ENCODE assay signal across 8 cellular contexts in genomic region chr13:46553886-46554855, GRCh38. TPM values are rescaled to one million over a fixed set of nuclear protein-coding genes. Genes with fewer than 3 reads are reported as not detected.
DNase-seq lines count a peak whose midpoint lies in the region; ATAC-seq, FAIRE-seq and TF ChIP-seq lines count a peak whose summit lies in the region.

No MANE protein-coding gene starts in this region.

- peak; percentile 74 for FAIRE-seq in keratinocyte (lab: Jason Lieb, UNC)

- peaks cover 13% of the 10 kb centered on the region for H3K27me3 Mint-ChIP-seq in WTC11 (ENCODE audit: low read depth)

- dilution Hi-C loops in keratinocyte (cut with MboI; ENCODE audit: extremely low pct_ligation_motif_present, low sequenced_read_pairs): no loop called here

- H4K20me1 ChIP-seq in keratinocyte (ENCODE audit: control insufficient read depth, extremely low read depth, insufficient read depth, low read length): peaks cover 11% of the 10 kb centered on the region

- H3K4me1 ChIP-seq in keratinocyte (ENCODE audit: control insufficient read depth, extremely low read depth, insufficient read depth, low read length): peaks cover 31% of the 10 kb centered on the region

- DNase-seq in GM12864 (ENCODE audit: low read depth) (no peak), NCI-H1105 treated with DMSO at 0.1 percent for 48 hours (lab: John Stamatoyannopoulos, UW) (peak; percentile 30), WTC11 (ENCODE audit: low spot score) (peak; percentile 48), cardiac fibroblast (ENCODE audit: low read depth in 2 of 2) (peak; percentile 87 to 88), keratinocyte (ENCODE audit: low read depth, low spot score) (peak; percentile 69), NCI-H2196 treated with DMSO at 0.1 percent for 48 hours (lab: John Stamatoyannopoulos, UW; ENCODE audit: unreplicated experiment) (no peak)
- DNase-seq in stimulated activated CD4-positive, alpha-beta T cell treated with anti-CD3 and anti-CD28 coated beads, Interleukin-12 subunit alpha, Interleukin-12 subunit beta, amount 100 ng/mL, for 4 hours: peak; percentile 65

- peaks cover 2% of the 10 kb centered on the region for H3K9me1 ChIP-seq in keratinocyte (ENCODE audit: control insufficient read depth, extremely low read depth, insufficient read depth, low read length)

- H3K4me1 Mint-ChIP-seq in WTC11: peaks cover 19% of the 10 kb centered on the region

- H3K4me3 ChIP-seq in GM12864 (ENCODE audit: low read depth, low read length) (peak overlapping the region; percentile 78), cardiac fibroblast (replicated peaks in 1 of 2; ENCODE audit: low read depth in 2 of 2, low read length in 2 of 2) (peak overlapping the region; percentile 90 to 97), keratinocyte (ENCODE audit: control insufficient read depth in 2 of 3, extremely low read depth in 1 of 3, insufficient read depth in 2 of 3, low read depth in 1 of 3, low read length in 3 of 3) (peak overlapping the region; percentile 79 to 99 (median 93))

- H3K9me3 Mint-ChIP-seq in WTC11: no peaks in the 10 kb centered on the region

- TF ChIP-seq CTCF in GM12864 (IDR thresholded peaks at IDR 0.05; ENCODE audit: low read depth, low read length, missing control alignments) (peak; percentile 38), WTC11 (IDR thresholded peaks at IDR 0.05) (no peak), cardiac fibroblast (IDR thresholded peaks at IDR 0.05; ENCODE audit: low read depth, low read length) (peak; percentile 9), keratinocyte (optimal IDR thresholded peaks at IDR 0.05 in 1 of 3, IDR thresholded peaks at IDR 0.05 in 1 of 3, conservative IDR thresholded peaks at IDR 0.05 in 1 of 3; ENCODE audit: extremely low read depth in 1 of 3, insufficient read depth in 2 of 3, low read length in 3 of 3) (peak in 2 of 3 experiments; percentile 5 to 18)

- CTCF ChIA-PET in WTC11 (lab: Charles Lee): interaction anchor here (0.8 to 1.2 kb wide), 2 partner anchors 76 to 113 kb away, joined by 3 read pairs; no protein-coding TSS in a partner anchor

- peak overlapping the region; percentile 93 for H3K9ac ChIP-seq in keratinocyte (ENCODE audit: control insufficient read depth, extremely low read depth, insufficient read depth, low read length)

- peak overlapping the region; percentile 92 for H3K27ac ChIP-seq in keratinocyte (ENCODE audit: control insufficient read depth, insufficient read depth, low read length)

- H3K36me3 ChIP-seq in keratinocyte (ENCODE audit: control insufficient read depth in 2 of 2, extremely low read depth in 1 of 2, insufficient read depth in 2 of 2, low read length in 2 of 2): no peaks in the 10 kb centered on the region

- POLR2A ChIA-PET in WTC11 (lab: Charles Lee): interaction anchor here (0.6 kb wide), 1 partner anchor 208 kb away, joined by 3 read pairs; no protein-coding TSS in a partner anchor

- H3K9me3 ChIP-seq in keratinocyte (ENCODE audit: control insufficient read depth, low read depth, low read length): no peaks in the 10 kb centered on the region

- no peaks in the 10 kb centered on the region for H3K27me3 ChIP-seq in keratinocyte (ENCODE audit: control insufficient read depth, extremely low read depth, insufficient read depth, low read length)

- H3K79me2 ChIP-seq in keratinocyte (ENCODE audit: control insufficient read depth, insufficient read depth, low read length): peaks cover 56% of the 10 kb centered on the region

- H3K27ac Mint-ChIP-seq in WTC11: no peak overlapping the region; the same call in 1 of the 2 replicates

- peak overlapping the region; percentile 81 for H3K4me2 ChIP-seq in keratinocyte (ENCODE audit: control insufficient read depth, extremely low read depth, insufficient read depth, low read depth, low read length)

- peak; percentile 58 for ATAC-seq in HG02610 (IDR thresholded peaks at IDR 0.05; ENCODE audit: unreplicated experiment)
- peak; percentile 41 for ATAC-seq in WTC11

- no peaks in the 10 kb centered on the region for H3K36me3 Mint-ChIP-seq in WTC11

- peak overlapping the region; percentile 87 for H3K4me3 Mint-ChIP-seq in WTC11

- peak overlapping the region; percentile 67 for H2AFZ ChIP-seq in keratinocyte (ENCODE audit: control insufficient read depth, low read length)

TF ChIP-seq in WTC11, 78 proteins besides CTCF, POLR2A, EP300 and RAD21 (continues in another document):
- TF ChIP-seq ZNF671 (CRISPR knock-in tag; IDR thresholded peaks at IDR 0.05): no peak
- peak; percentile 16; the same call in 1 of the 2 replicates for TF ChIP-seq TP53 (CRISPR knock-in tag; IDR thresholded peaks at IDR 0.05)
- TF ChIP-seq E2F1 (CRISPR knock-in tag; IDR thresholded peaks at IDR 0.05): 0 out of 2 replicates have a peak, but pooled peaks have one; percentile 47
- TF ChIP-seq ZBTB21 (CRISPR knock-in tag; IDR thresholded peaks at IDR 0.05; ENCODE audit: borderline replicate concordance): no peak
- TF ChIP-seq, protein P1, sequence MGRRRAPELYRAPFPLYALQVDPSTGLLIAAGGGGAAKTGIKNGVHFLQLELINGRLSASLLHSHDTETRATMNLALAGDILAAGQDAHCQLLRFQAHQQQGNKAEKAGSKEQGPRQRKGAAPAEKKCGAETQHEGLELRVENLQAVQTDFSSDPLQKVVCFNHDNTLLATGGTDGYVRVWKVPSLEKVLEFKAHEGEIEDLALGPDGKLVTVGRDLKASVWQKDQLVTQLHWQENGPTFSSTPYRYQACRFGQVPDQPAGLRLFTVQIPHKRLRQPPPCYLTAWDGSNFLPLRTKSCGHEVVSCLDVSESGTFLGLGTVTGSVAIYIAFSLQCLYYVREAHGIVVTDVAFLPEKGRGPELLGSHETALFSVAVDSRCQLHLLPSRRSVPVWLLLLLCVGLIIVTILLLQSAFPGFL (CRISPR knock-in tag; IDR thresholded peaks at IDR 0.05; ENCODE audit: borderline replicate concordance): no peak
- TF ChIP-seq, protein P2, sequence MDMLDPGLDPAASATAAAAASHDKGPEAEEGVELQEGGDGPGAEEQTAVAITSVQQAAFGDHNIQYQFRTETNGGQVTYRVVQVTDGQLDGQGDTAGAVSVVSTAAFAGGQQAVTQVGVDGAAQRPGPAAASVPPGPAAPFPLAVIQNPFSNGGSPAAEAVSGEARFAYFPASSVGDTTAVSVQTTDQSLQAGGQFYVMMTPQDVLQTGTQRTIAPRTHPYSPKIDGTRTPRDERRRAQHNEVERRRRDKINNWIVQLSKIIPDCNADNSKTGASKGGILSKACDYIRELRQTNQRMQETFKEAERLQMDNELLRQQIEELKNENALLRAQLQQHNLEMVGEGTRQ (CRISPR knock-in tag; IDR thresholded peaks at IDR 0.05): no peak
- no peak for TF ChIP-seq RORB (CRISPR knock-in tag; IDR thresholded peaks at IDR 0.05)
- TF ChIP-seq FOXP4 (CRISPR knock-in tag; IDR thresholded peaks at IDR 0.05): 0 out of 2 replicates have a peak, but pooled peaks have one; percentile 9
- TF ChIP-seq ESRRA (CRISPR knock-in tag; IDR thresholded peaks at IDR 0.05; ENCODE audit: borderline replicate concordance): no peak
- no peak for TF ChIP-seq CBFB (CRISPR knock-in tag; IDR thresholded peaks at IDR 0.05; ENCODE audit: low read depth)
- TF ChIP-seq HMGXB4 (CRISPR knock-in tag; IDR thresholded peaks at IDR 0.05): peak; percentile 62

RNA-seq across cellular contexts. Expression of gene LRCH1, which starts 1.2 kb away (rescaled TPM):
- total RNA-seq in WTC11 (2021): 9.2 to 11.8 TPM (median 9.7 TPM) in 3 replicates
- 9.6 to 16.2 TPM (median 11.1 TPM) in 3 replicates for polyA plus RNA-seq in keratinocyte
- polyA plus RNA-seq in keratinocyte (2011; ENCODE audit: low read depth): 15.5 TPM
- polyA plus RNA-seq in keratinocyte (2011; cell fraction: cytosol; rRNA removed): 8.0 and 11.4 TPM in 2 replicates
- polyA plus RNA-seq in keratinocyte (2011; cell fraction: nucleus; rRNA removed): 13.5 and 16.0 TPM in 2 replicates
- polyA plus RNA-seq in keratinocyte (2012; ENCODE audit: low replicate concordance): 8.5 and 8.9 TPM in 2 replicates
- 9.3 to 24.7 TPM (median 12.1 TPM) in 3 replicates for polyA minus RNA-seq in keratinocyte
- 9.8 TPM for polyA minus RNA-seq in keratinocyte (2011; cell fraction: cytosol; rRNA and poly(A)+ RNA removed)
- polyA minus RNA-seq in keratinocyte (2011; cell fraction: nucleus; rRNA and poly(A)+ RNA removed): 19.8 and 36.8 TPM in 2 replicates

Comparison
In these comparisons a context has a peak if more than half of its experiments do, and no peak if none do; other contexts are left out.
1. DNase-seq: peak in NCI-H1105 treated with DMSO at 0.1 percent for 48 hours (single experiment), WTC11 (single experiment), cardiac fibroblast (2 of 2), keratinocyte (single experiment) and stimulated activated CD4-positive, alpha-beta T cell treated with anti-CD3 and anti-CD28 coated beads, Interleukin-12 subunit alpha, Interleukin-12 subunit beta, amount 100 ng/mL, for 4 hours (single experiment); none in GM12864 (single experiment) and NCI-H2196 treated with DMSO at 0.1 percent for 48 hours (single experiment).
2. Peak in every context shown above with its lines, with median percentiles within 50 percentile points of each other: H3K4me3 ChIP-seq.